Comparison of ENCODE assay signal across 11 cellular contexts in genomic region chr13:51769455-51770127, GRCh38. TPM values are rescaled to one million over a fixed set of nuclear protein-coding genes. Genes with fewer than 3 reads are reported as not detected.
DNase-seq lines count a peak whose midpoint lies in the region; ATAC-seq and TF ChIP-seq lines count a peak whose summit lies in the region.
"Had no signal": no experiment of that assay in that cellular context is flagged by ENCODE, and none has a peak within 500 bp of the region (broad histone marks: within the 10 kb centered on the region; RNA-seq: fewer than 3 reads in every experiment).

No MANE protein-coding gene starts in this region.

- H2AFZ ChIP-seq in PC-3 (ENCODE audit: low read length) = no peak overlapping the region

- H3K4me3 Mint-ChIP-seq in memory B cell = no peak overlapping the region
- no peak overlapping the region for H3K4me3 Mint-ChIP-seq in CD4-positive, alpha-beta memory T cell
- no peak overlapping the region for H3K4me3 Mint-ChIP-seq in chondrocyte (ENCODE audit: unreplicated experiment)
- H3K4me3 Mint-ChIP-seq: CD4-positive, CD25-positive, alpha-beta regulatory T cell had no signal

- no peak overlapping the region for H3K4me2 ChIP-seq in PC-3 (ENCODE audit: low read length)

- H3K27ac ChIP-seq in adrenal gland = peak overlapping the region in 3 of 5 donors; percentile 7 to 57 (median 55)
- H3K27ac ChIP-seq in subcutaneous abdominal adipose tissue (ENCODE audit: low read depth, low read length) = peak overlapping the region; percentile 42
- H3K27ac ChIP-seq in PC-3 (ENCODE audit: low read length) = no peak overlapping the region
- no peak overlapping the region for H3K27ac ChIP-seq in CD4-positive, alpha-beta memory T cell (ENCODE audit: low read depth, low read length)

- CTCF ChIA-PET in PC-3 (lab: Charles Lee) = no interaction called here
- CTCF ChIA-PET in CD4-positive, alpha-beta memory T cell (lab: Charles Lee; ENCODE audit: partially characterized antibody) = no interaction called here

- POLR2A ChIA-PET in PC-3 (lab: Charles Lee; ENCODE audit: unreplicated experiment) = no interaction called here
- POLR2A ChIA-PET in CD4-positive, alpha-beta memory T cell (lab: Charles Lee; ENCODE audit: partially characterized antibody) = no interaction called here

- 65 to 76% (median 72%) methylated on average over 10 to 11 of the region's 11 CpGs for WGBS in adrenal gland, 4 donors

- ATAC-seq in memory B cell (ENCODE audit: low read depth) (no peak), PC-3 (no peak)

- no peaks in the 10 kb centered on the region for H3K9me3 Mint-ChIP-seq in memory B cell
- no peaks in the 10 kb centered on the region for H3K9me3 Mint-ChIP-seq in CD4-positive, alpha-beta memory T cell
- no peaks in the 10 kb centered on the region for H3K9me3 Mint-ChIP-seq in chondrocyte (ENCODE audit: low read depth)
- H3K9me3 Mint-ChIP-seq: CD4-positive, CD25-positive, alpha-beta regulatory T cell had no signal

- no peaks in the 10 kb centered on the region for H3K9me3 ChIP-seq in adrenal gland (replicated peaks in 1 of 3)
- no peaks in the 10 kb centered on the region for H3K9me3 ChIP-seq in subcutaneous abdominal adipose tissue (ENCODE audit: control insufficient read depth in 5 of 5, low read length in 5 of 5)
- H3K9me3 ChIP-seq in PC-3 (ENCODE audit: low read length) = no peaks in the 10 kb centered on the region
- no peaks in the 10 kb centered on the region for H3K9me3 ChIP-seq in CD4-positive, alpha-beta memory T cell (ENCODE audit: control insufficient read depth in 1 of 2, low read length in 2 of 2)

- no peaks in the 10 kb centered on the region for H3K79me2 ChIP-seq in PC-3 (ENCODE audit: low read length)

- H3K27ac Mint-ChIP-seq in memory B cell (peak overlapping the region; percentile 13), chondrocyte (ENCODE audit: unreplicated experiment) (no peak overlapping the region)
- peak overlapping the region in 1 of 7 donors; percentile 51 for H3K27ac Mint-ChIP-seq in CD4-positive, alpha-beta memory T cell

- H3K4me1 ChIP-seq in adrenal gland (replicated peaks in 1 of 2) (peaks cover 4 to 25% of the 10 kb centered on the region in 2 donors), subcutaneous abdominal adipose tissue (ENCODE audit: control insufficient read depth in 5 of 5, insufficient read depth in 5 of 5, low read length in 5 of 5) (peaks cover 8 to 38% (median 33%) of the 10 kb centered on the region in 5 donors), PC-3 (ENCODE audit: insufficient read depth, low read length) (0 out of 2 replicates have a peak, but pooled peaks cover 1% of the 10 kb centered on the region)
- H3K4me1 ChIP-seq in CD4-positive, alpha-beta memory T cell (ENCODE audit: insufficient read depth, low read length) = peaks cover 8% of the 10 kb centered on the region

- H4K20me1 ChIP-seq in PC-3 (ENCODE audit: low read length) = no peaks in the 10 kb centered on the region

- H3K27me3 Mint-ChIP-seq in memory B cell (no peaks in the 10 kb centered on the region), chondrocyte (ENCODE audit: low read depth) (no peaks in the 10 kb centered on the region)
- H3K27me3 Mint-ChIP-seq in CD4-positive, alpha-beta memory T cell = no peaks in the 10 kb centered on the region
- H3K27me3 Mint-ChIP-seq: CD4-positive, CD25-positive, alpha-beta regulatory T cell had no signal

- peaks cover 15% of the 10 kb centered on the region for H3K4me1 Mint-ChIP-seq in memory B cell
- peaks cover 9 to 18% (median 11%) of the 10 kb centered on the region in 4 donors for H3K4me1 Mint-ChIP-seq in CD4-positive, alpha-beta memory T cell
- H3K4me1 Mint-ChIP-seq in chondrocyte (ENCODE audit: low read depth) = peaks cover 10% of the 10 kb centered on the region

- H3K4me3 ChIP-seq in adrenal gland (no peak overlapping the region), subcutaneous abdominal adipose tissue (ENCODE audit: low read depth in 1 of 5, low read length in 5 of 5) (no peak overlapping the region), PC-3 (ENCODE audit: low read length) (no peak overlapping the region)
- H3K4me3 ChIP-seq in CD4-positive, alpha-beta memory T cell (ENCODE audit: low read length in 2 of 2) = no peak overlapping the region

- peak overlapping the region in 2 of 5 donors; percentile 22 to 43 for H3K9ac ChIP-seq in subcutaneous abdominal adipose tissue (ENCODE audit: low read length in 5 of 5)
- H3K9ac ChIP-seq in PC-3 (ENCODE audit: low read length) = no peak overlapping the region

- TF ChIP-seq CTCF in adrenal gland (IDR thresholded peaks at IDR 0.05) (no peak), PC-3 (conservative IDR thresholded peaks at IDR 0.05; ENCODE audit: low read depth, low read length) (no peak), chondrocyte (IDR thresholded peaks at IDR 0.05) (no peak)

- BruUV-seq in PC-3 (replicated peaks; lab: Mats Ljungman, UMichigan) = no TSS peak

- H3K36me3 Mint-ChIP-seq in memory B cell = peaks cover 10% of the 10 kb centered on the region
- H3K36me3 Mint-ChIP-seq in CD4-positive, alpha-beta memory T cell = peaks cover 20 to 47% of the 10 kb centered on the region in 2 donors
- peaks cover 4% of the 10 kb centered on the region for H3K36me3 Mint-ChIP-seq in chondrocyte (ENCODE audit: low read depth)

- TF ChIP-seq POLR2A in adrenal gland (IDR thresholded peaks at IDR 0.05) = no peak

- intact Hi-C loops in adrenal gland (cut with DNase I) (no loop called here), PC-3 (cut with micrococcal nuclease) (no loop called here)
- intact Hi-C loops in CD4-positive, alpha-beta memory T cell (cut with micrococcal nuclease) = no loop called here

- H3K27me3 ChIP-seq in adrenal gland (no peaks in the 10 kb centered on the region), subcutaneous abdominal adipose tissue (ENCODE audit: control insufficient read depth in 5 of 5, insufficient read depth in 4 of 5, low read length in 5 of 5) (no peaks in the 10 kb centered on the region), PC-3 (ENCODE audit: low read length) (no peaks in the 10 kb centered on the region)
- no peaks in the 10 kb centered on the region for H3K27me3 ChIP-seq in CD4-positive, alpha-beta memory T cell (ENCODE audit: insufficient read depth, low read length)

- H3K9me2 ChIP-seq in PC-3 (replicated peaks; ENCODE audit: low read length) = no peaks in the 10 kb centered on the region

- peak in 2 of 7 donors; percentile 30 to 79 for DNase-seq in adrenal gland
- peak; percentile 58 for DNase-seq in fibroblast of gingiva (ENCODE audit: low read depth)
- no peak for DNase-seq in memory B cell (ENCODE audit: low spot score in 2 of 2)
- no peak for DNase-seq in PC-3
- no peak for DNase-seq in CD4-positive, alpha-beta memory T cell
- no peak for DNase-seq in chondrocyte (ENCODE audit: low spot score)
- DNase-seq in activated CD8-positive, alpha-beta memory T cell treated with anti-CD3 and anti-CD28 coated beads for 24 hours = no peak
- DNase-seq: activated T-cell treated with anti-CD3 and anti-CD28 coated beads for 4 hours; CD4-positive, CD25-positive, alpha-beta regulatory T cell; NCI-H446 treated with DMSO at 0.1 percent for 48 hours had no signal

- no peaks in the 10 kb centered on the region for H3F3A ChIP-seq in PC-3 (ENCODE audit: low read length, unreplicated experiment)

- peaks cover 0 to 13% of the 10 kb centered on the region in 2 donors for H3K36me3 ChIP-seq in adrenal gland (replicated peaks in 1 of 2)
- H3K36me3 ChIP-seq in subcutaneous abdominal adipose tissue (ENCODE audit: control insufficient read depth in 5 of 5, insufficient read depth in 5 of 5, low read length in 5 of 5) = peaks cover 0 to 45% (median 27%) of the 10 kb centered on the region in 5 donors
- H3K36me3 ChIP-seq in PC-3 (ENCODE audit: low read depth, low read length) = no peaks in the 10 kb centered on the region
- H3K36me3 ChIP-seq in CD4-positive, alpha-beta memory T cell (ENCODE audit: insufficient read depth, low read length) = peaks cover 5% of the 10 kb centered on the region

RNA-seq across cellular contexts. Expression of gene DHRS12, which starts 34.4 kb away (rescaled TPM):
- total RNA-seq in adrenal gland (10 to 100 TPM in 4 of 8 donors, 1 to 10 TPM in 4; 4.3 to 16.6 (median 10.1) TPM), PC-3 (2014; rRNA removed) (1.2 and 2.6 TPM in 2 replicates), chondrocyte (7.6 to 10.6 TPM (median 7.9 TPM) in 3 replicates)
- 10 to 100 TPM; 12.1 to 33.9 (median 28.6) TPM for polyA plus RNA-seq in adrenal gland
- total RNA-seq in CD4-positive, alpha-beta memory T cell = 10 to 100 TPM; 23.6 to 24.3 TPM
- 10 to 100 TPM; 37.1 to 38.9 TPM for polyA plus RNA-seq in CD4-positive, alpha-beta memory T cell

Comparison
In these comparisons a context has a peak if more than half of its experiments do, and no peak if none do; other contexts are left out.
1. H3K27ac ChIP-seq: peak in adrenal gland (3 of 5) and subcutaneous abdominal adipose tissue (single experiment); none in PC-3 (single experiment) and CD4-positive, alpha-beta memory T cell (single experiment).